7 cellular contexts compared by ENCODE assay signal in the genomic region with DNA sequence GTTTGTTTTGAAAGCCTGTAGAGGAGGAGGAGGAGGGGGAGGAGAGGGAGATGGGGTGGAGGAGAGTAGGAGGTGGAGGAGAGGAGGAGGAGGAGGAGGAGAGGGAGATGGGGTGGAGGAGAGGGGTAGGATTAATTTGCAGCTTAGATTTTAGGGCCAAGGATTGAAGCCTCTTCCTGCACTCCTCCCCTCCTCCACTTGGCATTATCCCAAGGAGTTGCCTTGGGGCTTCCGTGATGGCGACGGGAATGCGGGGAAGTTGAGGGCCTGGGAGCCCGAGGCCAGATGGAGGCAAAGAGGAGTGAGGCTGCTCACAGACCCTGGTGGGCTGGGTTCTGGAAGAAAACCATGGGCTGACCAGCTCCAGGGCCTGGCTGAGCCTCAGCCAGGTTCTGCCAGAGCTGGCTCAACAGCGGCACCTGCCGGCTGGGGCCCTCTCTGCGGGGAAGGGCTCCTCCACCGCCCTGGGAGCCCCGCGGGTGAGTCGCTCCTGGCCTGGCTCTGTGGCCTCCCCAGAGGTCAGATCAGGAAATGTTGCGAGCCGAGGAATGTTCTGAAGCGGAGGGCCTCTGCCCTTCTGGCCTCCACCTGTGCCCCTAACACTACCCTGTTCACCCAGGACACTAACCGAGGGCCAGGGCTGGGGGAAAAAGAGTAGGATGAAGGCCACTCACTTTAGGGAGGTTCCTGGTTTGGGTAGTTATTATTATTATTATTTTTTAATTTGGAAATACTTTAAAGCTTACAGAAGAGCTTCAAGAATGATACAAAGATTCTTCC. TPM values are rescaled to one million over a fixed set of nuclear protein-coding genes. Genes with fewer than 3 reads are reported as not detected.
DNase-seq lines count a peak whose midpoint lies in the region; ATAC-seq and TF ChIP-seq lines count a peak whose summit lies in the region.

No MANE protein-coding gene starts in this region.

- peak overlapping the region; percentile 79 for H3K27ac ChIP-seq in lower lobe of right lung

- TF ChIP-seq CTCF in lower lobe of right lung (IDR thresholded peaks at IDR 0.05) = peak; percentile 100

- CTCF ChIA-PET in activated CD4-positive, alpha-beta memory T cell treated with anti-CD3 and anti-CD28 coated beads for 36 hours (lab: Charles Lee) = interaction anchor here (0.6 to 10.6 kb wide), 43 partner anchors 8 to 422 kb away, joined by 3 to 335 read pairs (median 4); partner anchors contain the start of genes ACBD4, EFTUD2, HEXIM1 and HEXIM2

- no peaks in the 10 kb centered on the region for H3K36me3 ChIP-seq in lower lobe of right lung

- no peaks in the 10 kb centered on the region for H3K9me3 Mint-ChIP-seq in activated CD4-positive, alpha-beta memory T cell treated with anti-CD3 and anti-CD28 coated beads for 36 hours

- no peaks in the 10 kb centered on the region for H3K9me3 ChIP-seq in lower lobe of right lung

- POLR2A ChIA-PET in activated CD4-positive, alpha-beta memory T cell treated with anti-CD3 and anti-CD28 coated beads for 36 hours (lab: Charles Lee) = interaction anchor here (0.9 to 2.8 kb wide), 2 partner anchors 49 to 62 kb away, joined by 4 to 9 read pairs; partner anchors contain the start of gene ACBD4

- no peaks in the 10 kb centered on the region for H3K36me3 Mint-ChIP-seq in activated CD4-positive, alpha-beta memory T cell treated with anti-CD3 and anti-CD28 coated beads for 36 hours

- peaks cover 4% of the 10 kb centered on the region for H3K4me1 Mint-ChIP-seq in activated CD4-positive, alpha-beta memory T cell treated with anti-CD3 and anti-CD28 coated beads for 36 hours (ENCODE audit: low read depth)

- intact Hi-C loops in activated CD4-positive, alpha-beta memory T cell treated with anti-CD3 and anti-CD28 coated beads for 36 hours (cut with micrococcal nuclease) = loop anchor here (1.0 kb wide), 1 partner anchor 62 kb away; the partner anchor contains the start of gene ACBD4
- intact Hi-C loops in lower lobe of right lung (cut with DNase I) = loop anchor here (5.0 kb wide), 1 partner anchor 60 kb away; the partner anchor contains the start of gene ACBD4

- peaks cover 16% of the 10 kb centered on the region for H3K4me1 ChIP-seq in lower lobe of right lung

- H3K27ac Mint-ChIP-seq in activated CD4-positive, alpha-beta memory T cell treated with anti-CD3 and anti-CD28 coated beads for 36 hours = no peak overlapping the region

- ATAC-seq in GM18502 (IDR thresholded peaks at IDR 0.05; ENCODE audit: poor library complexity, unreplicated experiment) (peak; percentile 61), HG03439 (IDR thresholded peaks at IDR 0.05; ENCODE audit: unreplicated experiment) (peak; percentile 78), lower lobe of right lung (peak; percentile 99)

- H3K27me3 Mint-ChIP-seq in activated CD4-positive, alpha-beta memory T cell treated with anti-CD3 and anti-CD28 coated beads for 36 hours = no peaks in the 10 kb centered on the region

- peak overlapping the region; percentile 20 for H3K4me3 ChIP-seq in lower lobe of right lung

- no peak overlapping the region for H3K4me3 Mint-ChIP-seq in activated CD4-positive, alpha-beta memory T cell treated with anti-CD3 and anti-CD28 coated beads for 36 hours

- no peaks in the 10 kb centered on the region for H3K27me3 ChIP-seq in lower lobe of right lung (ENCODE audit: low read depth)

- DNase-seq in NCI-H69 (lab: John Stamatoyannopoulos, UW) (peak; percentile 84), ecto neural progenitor cell (ENCODE audit: low spot score) (peak; percentile 100), lower lobe of right lung (peak; percentile 95)
- peak; percentile 93 for DNase-seq in activated CD4-positive, alpha-beta memory T cell treated with anti-CD3 and anti-CD28 coated beads for 36 hours
- peak; percentile 60 to 90 (median 73) for DNase-seq in stimulated activated CD4-positive, alpha-beta T cell treated with anti-CD3 and anti-CD28 coated beads, TNF-alpha, amount 100 ng/mL, for 1 hour (ENCODE audit: low read depth in 3 of 3, low spot score in 1 of 3)

RNA-seq across cellular contexts. Expression of gene FMNL1, which starts 23.9 kb away (rescaled TPM):
- 100 to 1,000 TPM; 314 to 331 TPM for total RNA-seq in activated CD4-positive, alpha-beta memory T cell treated with anti-CD3 and anti-CD28 coated beads for 36 hours
- 87.0 TPM for total RNA-seq in lower lobe of right lung

RNA-seq across cellular contexts. Expression of gene HEXIM2, which starts 36.1 kb away (rescaled TPM):
- 1 to 10 TPM; 5.3 to 5.6 TPM for total RNA-seq in activated CD4-positive, alpha-beta memory T cell treated with anti-CD3 and anti-CD28 coated beads for 36 hours
- 6.4 TPM for total RNA-seq in lower lobe of right lung

RNA-seq across cellular contexts. Expression of gene HEXIM1, which starts 49.5 kb away (rescaled TPM):
- total RNA-seq in activated CD4-positive, alpha-beta memory T cell treated with anti-CD3 and anti-CD28 coated beads for 36 hours = 10 to 100 TPM; 24.9 to 25.4 TPM
- total RNA-seq in lower lobe of right lung = 33.9 TPM

Comparison
In these comparisons a context has a peak if more than half of its experiments do, and no peak if none do; other contexts are left out.
1. Peak in every context shown above with its lines: DNase-seq, ATAC-seq, H3K4me3 ChIP-seq and H3K27ac ChIP-seq.